1 cellular context compared by ENCODE assay signal in genomic region chr12:68632486-68632885, GRCh38.
TF ChIP-seq lines count a peak whose summit lies in the region.

No MANE protein-coding gene starts in this region.

TF ChIP-seq in GM12878, 131 proteins besides CTCF, POLR2A, EP300 and RAD21:
- peak; percentile 49 for TF ChIP-seq RUNX3 (IDR thresholded peaks at IDR 0.05; ENCODE audit: low read length)
- no peak for TF ChIP-seq ATF2 (IDR thresholded peaks at IDR 0.05; ENCODE audit: low read length)
- TF ChIP-seq DPF2 (IDR thresholded peaks at IDR 0.05) = no peak
- 0 out of 2 replicates have a peak, but pooled peaks have one; percentile 27 for TF ChIP-seq SPI1 (IDR thresholded peaks at IDR 0.05; ENCODE audit: borderline replicate concordance, insufficient read depth, low read depth, low read length)
